30 cellular contexts compared by ENCODE assay signal in the genomic region with DNA sequence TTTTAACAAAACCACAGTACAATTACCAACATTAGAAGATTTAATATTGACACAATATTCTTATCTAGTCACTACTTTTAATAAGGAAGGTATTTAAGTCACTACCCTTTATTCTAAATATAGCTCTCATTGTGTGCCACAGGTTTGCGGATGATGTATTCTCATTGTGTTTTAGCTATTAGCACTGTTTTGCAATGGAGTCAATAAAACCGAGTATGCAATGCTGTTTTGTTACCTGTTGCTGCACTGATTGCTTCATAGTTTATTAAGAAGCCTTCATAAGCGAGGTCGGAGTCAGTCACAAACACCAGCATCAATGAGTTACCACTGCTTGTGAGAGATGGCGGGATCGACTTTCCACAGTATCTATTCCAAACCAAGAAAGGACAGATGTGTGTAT.
"Had no signal": no experiment of that assay in that cellular context is flagged by ENCODE, and none has a peak within 500 bp of the region (broad histone marks: within the 10 kb centered on the region; RNA-seq: fewer than 3 reads in every experiment).

No MANE protein-coding gene starts in this region.

- H2AFZ ChIP-seq: hepatocyte had no signal

- H3K27me3 ChIP-seq: body of pancreas, esophagus squamous epithelium, gastroesophageal sphincter, heart right ventricle, hepatocyte had no signal

- ATAC-seq: activated T-helper 17 cell treated with anti-CD3 and anti-CD28 coated beads, Interleukin-2, amount 50 U/mL, for 72 hours; body of pancreas; effector memory CD8-positive, alpha-beta T cell; gastroesophageal sphincter; heart right ventricle; WTC11 had no signal

- H3K79me2 ChIP-seq: hepatocyte had no signal

- H3K9me3 ChIP-seq: body of pancreas, esophagus squamous epithelium, gastroesophageal sphincter had no signal

- H3K4me2 ChIP-seq: hepatocyte had no signal

- H3K4me3 ChIP-seq: body of pancreas, esophagus squamous epithelium, gastroesophageal sphincter, heart right ventricle, hepatocyte had no signal

- DNase-seq: activated CD4-positive, alpha-beta memory T cell treated with anti-CD3 and anti-CD28 coated beads, Interleukin-2, amount 10 ng/mL, durations not matched to agents 7 days and 5 days; activated CD4-positive, alpha-beta T cell treated with anti-CD3 and anti-CD28 coated beads for 1 hour; activated CD4-positive, alpha-beta T cell treated with anti-CD3 and anti-CD28 coated beads for 4 hours; activated CD4-positive, alpha-beta T cell treated with anti-CD3 and anti-CD28 coated beads, Interleukin-2, amount 10 ng/mL, durations not matched to agents 7 days and 5 days; activated CD4-positive, alpha-beta T cell treated with anti-CD3 and anti-CD28 coated beads, Interleukin-2, amount 50 U/mL, for 4 hours; activated CD8-positive, alpha-beta memory T cell treated with anti-CD3 and anti-CD28 coated beads, Interleukin-2, amount 50 U/mL, for 48 hours; activated effector memory CD4-positive, alpha-beta T cell treated with Interleukin-2 at 50 U/mL for 16 hours; activated gamma-delta T cell treated with Interleukin-2 at 50 U/mL for 16 hours; activated naive CD4-positive, alpha-beta T cell treated with anti-CD3 and anti-CD28 coated beads, Interleukin-2, amount 50 U/mL, for 16 hours; activated naive CD4-positive, alpha-beta T cell treated with Interleukin-2 at 50 U/mL for 16 hours; activated T-cell treated with anti-CD3 and anti-CD28 coated beads for 4 hours; activated T-cell treated with anti-CD3 and anti-CD28 coated beads, Interleukin-2, amount 50 U/mL, for 24 hours; amniotic stem cell; anterior cingulate cortex; body of pancreas; caudate nucleus; cortex of kidney; effector CD4-positive, alpha-beta T cell; effector memory CD8-positive, alpha-beta T cell; esophagus squamous epithelium; foreskin melanocyte; heart right ventricle; T1000 had no signal

- H3K27ac ChIP-seq: body of pancreas, epithelial cell of prostate, esophagus squamous epithelium, gastroesophageal sphincter, heart right ventricle, hepatocyte, VCaP had no signal

- FAIRE-seq: colon had no signal

- H3K4me1 ChIP-seq: body of pancreas had no signal

- H3K36me3 ChIP-seq: esophagus squamous epithelium, gastroesophageal sphincter, heart right ventricle had no signal
